ENCODE assay signal across 12 cellular contexts in genomic region chr2:233408366-233409285, GRCh38. TPM values are rescaled to one million over a fixed set of nuclear protein-coding genes. Genes with fewer than 3 reads are reported as not detected.
DNase-seq lines count a peak whose midpoint lies in the region; ATAC-seq and TF ChIP-seq lines count a peak whose summit lies in the region.
"Had no signal": no experiment of that assay in that cellular context is flagged by ENCODE, and none has a peak within 500 bp of the region (broad histone marks: within the 10 kb centered on the region; RNA-seq: fewer than 3 reads in every experiment).

No MANE protein-coding gene starts in this region.

- H3K4me1 ChIP-seq in Peyer's patch = peaks cover 0 to 36% (median 4%) of the 10 kb centered on the region in 4 donors
- H3K4me1 ChIP-seq in tibial artery = peaks cover 0 to 50% (median 30%) of the 10 kb centered on the region in 4 donors

- peak; percentile 67 for ATAC-seq in left colon
- ATAC-seq in HG02623 (IDR thresholded peaks at IDR 0.05; ENCODE audit: unreplicated experiment) = no peak
- ATAC-seq in GM18909 (IDR thresholded peaks at IDR 0.05; ENCODE audit: poor library complexity, unreplicated experiment) = no peak

- peaks cover 89% of the 10 kb centered on the region for H3K4me1 Mint-ChIP-seq in activated naive CD4-positive, alpha-beta T cell treated with anti-CD3 and anti-CD28 coated beads, Interleukin-2, amount 50 U/mL, for 24 hours

- peak overlapping the region; percentile 50 for H3K4me3 Mint-ChIP-seq in activated naive CD4-positive, alpha-beta T cell treated with anti-CD3 and anti-CD28 coated beads, Interleukin-2, amount 50 U/mL, for 24 hours

- H3K9me3 Mint-ChIP-seq in activated naive CD4-positive, alpha-beta T cell treated with anti-CD3 and anti-CD28 coated beads, Interleukin-2, amount 50 U/mL, for 24 hours = peaks cover 9% of the 10 kb centered on the region

- peaks cover 20% of the 10 kb centered on the region for H3K36me3 Mint-ChIP-seq in activated naive CD4-positive, alpha-beta T cell treated with anti-CD3 and anti-CD28 coated beads, Interleukin-2, amount 50 U/mL, for 24 hours

- intact Hi-C loops in left colon (cut with DNase I, micrococcal nuclease) = no loop called here
- intact Hi-C loops in tibial artery (cut with DNase I; ENCODE audit: low total_unique reads) = loop anchor here (5.0 kb wide), 1 partner anchor 34 kb away; no protein-coding TSS in a partner anchor

- H3K27ac Mint-ChIP-seq in activated naive CD4-positive, alpha-beta T cell treated with anti-CD3 and anti-CD28 coated beads, Interleukin-2, amount 50 U/mL, for 24 hours = peak overlapping the region; percentile 93
- H3K27ac Mint-ChIP-seq: activated T-helper 2 cell treated with anti-CD3 and anti-CD28 coated beads, Interferon-gamma antibody, Interleukin-2, Interleukin-4, amounts not matched to agents 10 μg/mL and 5 μg/mL and 100 μg/mL, durations not matched to agents 14 hours and 24 hours and 36 hours had no signal

- no peak for DNase-seq in activated naive CD4-positive, alpha-beta T cell treated with Interleukin-2 at 50 U/mL for 16 hours
- DNase-seq in Peyer's patch (peak in 1 of 3 donors; percentile 48), left colon (peak in 1 of 2 donors; percentile 47), tibial artery (peak in 1 of 2 donors; percentile 53), H4 (ENCODE audit: low spot score) (no peak)
- DNase-seq: effector CD4-positive, alpha-beta T cell; H7 had no signal

- H3K9me3 ChIP-seq in Peyer's patch (no peaks in the 10 kb centered on the region), tibial artery (no peaks in the 10 kb centered on the region)

- H3K27ac ChIP-seq in Peyer's patch = peak overlapping the region; percentile 11 to 82 (median 55)
- H3K27ac ChIP-seq in tibial artery = peak overlapping the region; percentile 75
- H3K27ac ChIP-seq: HL-60 had no signal

- no peaks in the 10 kb centered on the region for H3K27me3 ChIP-seq in Peyer's patch
- H3K27me3 ChIP-seq in tibial artery = no peaks in the 10 kb centered on the region

- H3K36me3 ChIP-seq in Peyer's patch (no peaks in the 10 kb centered on the region), tibial artery (no peaks in the 10 kb centered on the region)

- H3K27me3 Mint-ChIP-seq in activated naive CD4-positive, alpha-beta T cell treated with anti-CD3 and anti-CD28 coated beads, Interleukin-2, amount 50 U/mL, for 24 hours = no peaks in the 10 kb centered on the region

- TF ChIP-seq POLR2A in Peyer's patch (IDR thresholded peaks at IDR 0.05) = no peak

- H3K4me3 ChIP-seq in Peyer's patch (no peak overlapping the region), tibial artery (no peak overlapping the region)

- TF ChIP-seq CTCF in Peyer's patch (IDR thresholded peaks at IDR 0.05) (no peak), tibial artery (IDR thresholded peaks at IDR 0.05) (no peak)

RNA-seq across cellular contexts. Expression of gene DGKD, which starts 54.3 kb away (rescaled TPM):
- 100 to 1,000 TPM in 2 of 4 donors, 10 to 100 TPM in 2; 67.7 to 195 (median 125) TPM for total RNA-seq in Peyer's patch
- 10 to 100 TPM; 91.3 to 93.2 TPM for total RNA-seq in left colon
- 33.4 and 34.3 TPM in 2 replicates for total RNA-seq in H4 (2014; rRNA removed; shearing (Covaris generic))
